Comparison of ENCODE assay signal across 8 cellular contexts in genomic region chr3:125915792-125916375, GRCh38. TPM values are rescaled to one million over a fixed set of nuclear protein-coding genes. Genes with fewer than 3 reads are reported as not detected.
DNase-seq lines count a peak whose midpoint lies in the region; TF ChIP-seq lines count a peak whose summit lies in the region.
"Not testable (repeated sequence)": the region's sequence is repeated elsewhere in the genome, so short reads cannot be mapped to it uniquely, and the experiment has no call there.

No MANE protein-coding gene starts in this region.

- DNase-seq in ELF-1 (ENCODE audit: low read depth, low spot score) (peak; percentile 100), HCEC 1CT (peak; percentile 98), MM.1S (peak; percentile 98), SHP77 treated with DMSO at 0.1 percent for 48 hours (lab: John Stamatoyannopoulos, UW) (peak; percentile 95), activated gamma-delta T cell (lab: John Stamatoyannopoulos, UW) (peak; percentile 99), fibroblast of the conjunctiva (ENCODE audit: low read depth) (peak; percentile 99)

- H4K20me1 ChIP-seq in MM.1S (ENCODE audit: insufficient read depth, low read length); neural cell (ENCODE audit: insufficient read depth): not testable (repeated sequence)

- H3K9me2 ChIP-seq in MM.1S (replicated peaks; ENCODE audit: insufficient read depth, low read length); neural cell (ENCODE audit: insufficient read depth, low read length): not testable (repeated sequence)

- H3K36me3 ChIP-seq in MM.1S (replicated peaks; ENCODE audit: insufficient read depth, low read length); neural cell (ENCODE audit: insufficient read depth, low read length): not testable (repeated sequence)

- TF ChIP-seq CTCF in MM.1S (IDR thresholded peaks at IDR 0.05; ENCODE audit: low read length); neural cell (IDR thresholded peaks at IDR 0.05; ENCODE audit: poor library complexity, severe bottlenecking): not testable (repeated sequence)

- peak overlapping the region; percentile 81; the same call in 1 of the 2 replicates for H3K4me2 ChIP-seq in MM.1S (ENCODE audit: low read depth, low read length)
- H3K4me2 ChIP-seq in neural cell (ENCODE audit: low read length) = not testable (repeated sequence)

- H3K36me3 Mint-ChIP-seq in stimulated activated naive CD8-positive, alpha-beta T cell treated with anti-CD3 and anti-CD28 coated beads, Interleukin-15, Interleukin-2, amounts not matched to agents 100 ng/mL and 50 ng/mL, for 24 hours (ENCODE audit: low read depth) = not testable (repeated sequence)

- H3K27ac Mint-ChIP-seq in stimulated activated naive CD8-positive, alpha-beta T cell treated with anti-CD3 and anti-CD28 coated beads, Interleukin-15, Interleukin-2, amounts not matched to agents 100 ng/mL and 50 ng/mL, for 24 hours = peak overlapping the region; percentile 80

- H3K4me3 ChIP-seq in MM.1S (ENCODE audit: low read length) (peak overlapping the region; percentile 63), neural cell (ENCODE audit: low read length) (peak overlapping the region; percentile 74)

- not testable (repeated sequence) for H3K27me3 Mint-ChIP-seq in stimulated activated naive CD8-positive, alpha-beta T cell treated with anti-CD3 and anti-CD28 coated beads, Interleukin-15, Interleukin-2, amounts not matched to agents 100 ng/mL and 50 ng/mL, for 24 hours

- TF ChIP-seq RAD21 in neural cell (conservative IDR thresholded peaks at IDR 0.05) = not testable (repeated sequence)

- H3K4me1 ChIP-seq in MM.1S (ENCODE audit: low read length) = peaks cover 21% of the 10 kb centered on the region

- H3K9ac ChIP-seq in MM.1S (ENCODE audit: low read length) (peak overlapping the region; percentile 70), neural cell (ENCODE audit: low read length) (peak overlapping the region; percentile 52)

- H3K4me3 Mint-ChIP-seq in stimulated activated naive CD8-positive, alpha-beta T cell treated with anti-CD3 and anti-CD28 coated beads, Interleukin-15, Interleukin-2, amounts not matched to agents 100 ng/mL and 50 ng/mL, for 24 hours = peak overlapping the region; percentile 92

- peaks cover 29% of the 10 kb centered on the region for H3K4me1 Mint-ChIP-seq in stimulated activated naive CD8-positive, alpha-beta T cell treated with anti-CD3 and anti-CD28 coated beads, Interleukin-15, Interleukin-2, amounts not matched to agents 100 ng/mL and 50 ng/mL, for 24 hours (ENCODE audit: low read depth)

- H3K27me3 ChIP-seq in MM.1S (replicated peaks; ENCODE audit: insufficient read depth, low read length); neural cell (ENCODE audit: insufficient read depth, low read depth, low read length): not testable (repeated sequence)

- H3K27ac ChIP-seq in MM.1S (ENCODE audit: low read length) = peak overlapping the region; percentile 90; the same call in 1 of the 2 replicates
- H3K27ac ChIP-seq in neural cell (ENCODE audit: low read length) = not testable (repeated sequence)

- peak overlapping the region; percentile 56 for H2AFZ ChIP-seq in MM.1S (ENCODE audit: low read length)
- H2AFZ ChIP-seq in neural cell (ENCODE audit: low read depth, low read length) = not testable (repeated sequence)

- H3K9me3 Mint-ChIP-seq in stimulated activated naive CD8-positive, alpha-beta T cell treated with anti-CD3 and anti-CD28 coated beads, Interleukin-15, Interleukin-2, amounts not matched to agents 100 ng/mL and 50 ng/mL, for 24 hours = not testable (repeated sequence)

- not testable (repeated sequence) for H3K9me3 ChIP-seq in MM.1S (replicated peaks; ENCODE audit: insufficient read depth, low read length); neural cell (ENCODE audit: low read length)

- H3K79me2 ChIP-seq in MM.1S (ENCODE audit: low read length); neural cell (replicated peaks; ENCODE audit: insufficient read depth, low read length): not testable (repeated sequence)

- H3F3A ChIP-seq in MM.1S (ENCODE audit: insufficient read depth, low read length) = peaks cover 17% of the 10 kb centered on the region
- not testable (repeated sequence) for H3F3A ChIP-seq in neural cell (ENCODE audit: insufficient read depth, low read length, poor library complexity, severe bottlenecking)

- not testable (repeated sequence) for TF ChIP-seq EP300 in neural cell (conservative IDR thresholded peaks at IDR 0.05; ENCODE audit: poor library complexity, severe bottlenecking)

TF ChIP-seq in neural cell, 6 proteins besides CTCF, POLR2A, EP300 and RAD21:
- peak; percentile 9 for TF ChIP-seq POLR2AphosphoS5 (IDR thresholded peaks at IDR 0.05)

RNA-seq across cellular contexts. Expression of gene ROPN1B, which starts 53.1 kb away (rescaled TPM):
- polyA plus RNA-seq in neural cell = 0.11 TPM in 1 of 2 replicates, not detected in the other
- polyA minus RNA-seq in neural cell = 0.73 TPM in 1 of 2 replicates, not detected in the other
